20 cellular contexts compared by ENCODE assay signal in the genomic region with DNA sequence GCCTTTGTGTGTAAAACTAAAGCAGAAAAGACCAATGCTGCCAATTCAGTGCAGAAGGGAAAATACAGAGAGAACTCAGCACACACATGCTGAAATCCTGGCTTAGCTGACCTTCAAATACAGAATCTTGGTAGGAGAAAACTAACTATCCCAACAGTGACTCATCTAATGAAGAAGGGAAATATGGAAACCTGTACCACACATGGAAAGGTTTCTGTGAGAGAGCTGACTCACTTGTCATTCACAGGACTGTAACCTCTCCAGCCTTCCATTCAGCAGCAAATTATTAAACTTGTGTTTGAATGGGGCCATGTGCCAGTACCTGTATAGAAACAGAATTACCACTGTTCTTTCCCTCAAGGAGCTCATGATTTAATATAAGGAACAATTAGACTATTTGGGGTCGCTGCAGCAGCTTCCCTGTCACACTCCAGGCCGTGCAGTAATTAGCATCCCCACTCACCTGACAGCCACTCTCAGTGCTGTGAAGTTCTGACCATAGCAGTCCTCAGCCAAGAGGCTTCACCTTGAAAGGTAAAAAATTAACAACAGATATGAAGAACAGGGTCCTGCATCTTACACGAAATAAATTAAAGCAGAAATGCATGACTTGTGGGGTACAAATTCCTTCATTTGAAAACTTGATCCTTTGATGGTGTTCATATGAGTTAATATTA. TPM values are rescaled to one million over a fixed set of nuclear protein-coding genes. Genes with fewer than 3 reads are reported as not detected.
DNase-seq lines count a peak whose midpoint lies in the region; ATAC-seq, FAIRE-seq and TF ChIP-seq lines count a peak whose summit lies in the region.
"Had no signal": no experiment of that assay in that cellular context is flagged by ENCODE, and none has a peak within 500 bp of the region (broad histone marks: within the 10 kb centered on the region; RNA-seq: fewer than 3 reads in every experiment).

No MANE protein-coding gene starts in this region.

- CTCF ChIA-PET in CD8-positive, alpha-beta T cell (lab: Charles Lee): no interaction called here

- intact Hi-C loops in CD8-positive, alpha-beta T cell (cut with DNase I, micrococcal nuclease): no loop called here

- FAIRE-seq in astrocyte (lab: Jason Lieb, UNC) (no peak), GM12892 (lab: Jason Lieb, UNC) (no peak)
- FAIRE-seq: K562 had no signal

- H3K27me3 Mint-ChIP-seq in astrocyte (ENCODE audit: low read depth, unreplicated experiment): no peaks in the 10 kb centered on the region
- H3K27me3 Mint-ChIP-seq in CD8-positive, alpha-beta T cell (ENCODE audit: low read depth): no peaks in the 10 kb centered on the region
- H3K27me3 Mint-ChIP-seq: activated naive CD4-positive, alpha-beta T cell treated with anti-CD3 and anti-CD28 coated beads, Interleukin-2, amount 10 ng/mL, durations not matched to agents 7 days and 5 days; stimulated activated naive CD8-positive, alpha-beta T cell treated with anti-CD3 and anti-CD28 coated beads, Interleukin-15, amount 100 ng/mL, for 72 hours had no signal

- H2AFZ ChIP-seq in ACC112 (ENCODE audit: low read length, unreplicated experiment): peak overlapping the region; percentile 69
- no peak overlapping the region for H2AFZ ChIP-seq in astrocyte (ENCODE audit: low read depth, low read length)
- H2AFZ ChIP-seq: GM23338, PC-9 had no signal

- H3K9me3 ChIP-seq in astrocyte (ENCODE audit: insufficient read depth, low read depth, low read length): no peaks in the 10 kb centered on the region
- H3K9me3 ChIP-seq in CD8-positive, alpha-beta T cell (ENCODE audit: low read length): no peaks in the 10 kb centered on the region
- H3K9me3 ChIP-seq: lower lobe of right lung had no signal

- POLR2A ChIA-PET in CD8-positive, alpha-beta T cell (lab: Charles Lee): no interaction called here

- H3K4me2 ChIP-seq in astrocyte (ENCODE audit: low read length): no peak overlapping the region
- H3K4me2 ChIP-seq: GM23338, PC-9 had no signal

- no peaks in the 10 kb centered on the region for H4K20me1 ChIP-seq in astrocyte (ENCODE audit: insufficient read depth, low read length)

- peak; percentile 5 for DNase-seq in HT-29 (ENCODE audit: low spot score)
- DNase-seq in astrocyte (ENCODE audit: low read depth): peak; percentile 67
- DNase-seq in glomerular visceral epithelial cell (ENCODE audit: extremely low spot score): peak; percentile 48
- DNase-seq in NCI-H524 treated with DMSO at 0.1 percent for 48 hours (lab: John Stamatoyannopoulos, UW): no peak
- DNase-seq in CD8-positive, alpha-beta T cell: no peak
- DNase-seq in GM12892 (ENCODE audit: insufficient read length): no peak
- DNase-seq in activated CD4-positive, alpha-beta T cell treated with anti-CD3 and anti-CD28 coated beads for 48 hours: no peak
- DNase-seq: activated CD4-positive, CD25-positive, alpha-beta regulatory T cell; activated naive CD4-positive, alpha-beta T cell treated with anti-CD3 and anti-CD28 coated beads, Interleukin-2, amount 10 ng/mL, durations not matched to agents 7 days and 5 days; Calu3; cerebellar nuclear complex; lower lobe of right lung; NCI-H1436; nephron progenitor cell; PC-9; stimulated activated naive CD8-positive, alpha-beta T cell treated with anti-CD3 and anti-CD28 coated beads, Interleukin-15, amount 100 ng/mL, for 72 hours had no signal

- ATAC-seq in CD8-positive, alpha-beta T cell: no peak
- ATAC-seq: GM23338; K562; lower lobe of right lung; stimulated activated naive CD8-positive, alpha-beta T cell treated with anti-CD3 and anti-CD28 coated beads, Interleukin-15, amount 100 ng/mL, for 72 hours had no signal

- no peak overlapping the region for H3K4me3 Mint-ChIP-seq in astrocyte (ENCODE audit: unreplicated experiment)
- no peak overlapping the region for H3K4me3 Mint-ChIP-seq in CD8-positive, alpha-beta T cell
- H3K4me3 Mint-ChIP-seq: activated naive CD4-positive, alpha-beta T cell treated with anti-CD3 and anti-CD28 coated beads, Interleukin-2, amount 10 ng/mL, durations not matched to agents 7 days and 5 days; GM23338; nephron progenitor cell; stimulated activated naive CD8-positive, alpha-beta T cell treated with anti-CD3 and anti-CD28 coated beads, Interleukin-15, amount 100 ng/mL, for 72 hours had no signal

- peaks cover 8% of the 10 kb centered on the region for H3K4me1 Mint-ChIP-seq in astrocyte (ENCODE audit: low read depth, unreplicated experiment)
- H3K4me1 Mint-ChIP-seq in CD8-positive, alpha-beta T cell (ENCODE audit: low read depth): no peaks in the 10 kb centered on the region
- H3K4me1 Mint-ChIP-seq: activated naive CD4-positive, alpha-beta T cell treated with anti-CD3 and anti-CD28 coated beads, Interleukin-2, amount 10 ng/mL, durations not matched to agents 7 days and 5 days; nephron progenitor cell; stimulated activated naive CD8-positive, alpha-beta T cell treated with anti-CD3 and anti-CD28 coated beads, Interleukin-15, amount 100 ng/mL, for 72 hours had no signal

- no peaks in the 10 kb centered on the region for H3K79me2 ChIP-seq in ACC112 (ENCODE audit: control insufficient read depth, insufficient read depth, low read length, unreplicated experiment)
- no peaks in the 10 kb centered on the region for H3K79me2 ChIP-seq in astrocyte (ENCODE audit: insufficient read depth, low read length)

- TF ChIP-seq POLR2A in GM12892 (IDR thresholded peaks at IDR 0.05; ENCODE audit: low read depth, low read length): no peak

- H3K36me3 ChIP-seq in ACC112 (ENCODE audit: insufficient read depth, low read length): no peaks in the 10 kb centered on the region
- H3K36me3 ChIP-seq in astrocyte (ENCODE audit: insufficient read depth, low read length): no peaks in the 10 kb centered on the region
- no peaks in the 10 kb centered on the region for H3K36me3 ChIP-seq in CD8-positive, alpha-beta T cell (ENCODE audit: insufficient read depth, low read length)
- H3K36me3 ChIP-seq: lower lobe of right lung had no signal

- H3K9me3 Mint-ChIP-seq in astrocyte (ENCODE audit: unreplicated experiment): no peaks in the 10 kb centered on the region
- H3K9me3 Mint-ChIP-seq in CD8-positive, alpha-beta T cell: no peaks in the 10 kb centered on the region
- H3K9me3 Mint-ChIP-seq: activated naive CD4-positive, alpha-beta T cell treated with anti-CD3 and anti-CD28 coated beads, Interleukin-2, amount 10 ng/mL, durations not matched to agents 7 days and 5 days; GM23338; nephron progenitor cell; stimulated activated naive CD8-positive, alpha-beta T cell treated with anti-CD3 and anti-CD28 coated beads, Interleukin-15, amount 100 ng/mL, for 72 hours had no signal

- no peaks in the 10 kb centered on the region for H3K36me3 Mint-ChIP-seq in astrocyte (ENCODE audit: low read depth, unreplicated experiment)
- no peaks in the 10 kb centered on the region for H3K36me3 Mint-ChIP-seq in CD8-positive, alpha-beta T cell
- H3K36me3 Mint-ChIP-seq: activated naive CD4-positive, alpha-beta T cell treated with anti-CD3 and anti-CD28 coated beads, Interleukin-2, amount 10 ng/mL, durations not matched to agents 7 days and 5 days had no signal

- no peak overlapping the region for H3K27ac Mint-ChIP-seq in astrocyte (ENCODE audit: unreplicated experiment)
- H3K27ac Mint-ChIP-seq in CD8-positive, alpha-beta T cell: no peak overlapping the region
- H3K27ac Mint-ChIP-seq: activated naive CD4-positive, alpha-beta T cell treated with anti-CD3 and anti-CD28 coated beads, Interleukin-2, amount 10 ng/mL, durations not matched to agents 7 days and 5 days; GM23338; nephron progenitor cell; stimulated activated naive CD8-positive, alpha-beta T cell treated with anti-CD3 and anti-CD28 coated beads, Interleukin-15, amount 100 ng/mL, for 72 hours had no signal

- H3K27ac ChIP-seq in ACC112 (ENCODE audit: low read depth, low read length): no peak overlapping the region
- no peak overlapping the region for H3K27ac ChIP-seq in astrocyte (ENCODE audit: low read depth, low read length)
- no peak overlapping the region for H3K27ac ChIP-seq in CD8-positive, alpha-beta T cell (ENCODE audit: low read depth, low read length)
- H3K27ac ChIP-seq: epithelial cell of prostate, lower lobe of right lung, PC-9 had no signal

- no peak overlapping the region for H3K9ac ChIP-seq in astrocyte (ENCODE audit: low read length)

- H3K4me3 ChIP-seq in ACC112 (ENCODE audit: low read depth, low read length) (no peak overlapping the region), astrocyte (ENCODE audit: insufficient read depth, low read depth, low read length) (no peak overlapping the region)
- no peak overlapping the region for H3K4me3 ChIP-seq in CD8-positive, alpha-beta T cell (ENCODE audit: low read depth, low read length)
- H3K4me3 ChIP-seq: GM23338, K562, lower lobe of right lung, PC-9 had no signal

- H3K4me1 ChIP-seq in ACC112 (ENCODE audit: control insufficient read depth, insufficient read depth, low read length, unreplicated experiment) (peaks cover 9% of the 10 kb centered on the region), astrocyte (ENCODE audit: insufficient read depth, low read length) (peaks cover 7% of the 10 kb centered on the region)
- no peaks in the 10 kb centered on the region for H3K4me1 ChIP-seq in CD8-positive, alpha-beta T cell (ENCODE audit: insufficient read depth, low read length)
- H3K4me1 ChIP-seq: lower lobe of right lung had no signal

- H3K27me3 ChIP-seq in ACC112 (ENCODE audit: insufficient read depth, low read length): no peaks in the 10 kb centered on the region
- H3K27me3 ChIP-seq in astrocyte (ENCODE audit: insufficient read depth, low read length): no peaks in the 10 kb centered on the region
- no peaks in the 10 kb centered on the region for H3K27me3 ChIP-seq in CD8-positive, alpha-beta T cell (ENCODE audit: insufficient read depth, low read length)

- TF ChIP-seq CTCF in astrocyte (IDR thresholded peaks at IDR 0.05; ENCODE audit: insufficient read depth, low read depth, low read length): no peak
- no peak for TF ChIP-seq CTCF in CD8-positive, alpha-beta T cell (IDR thresholded peaks at IDR 0.05)

RNA-seq across cellular contexts. Expression of gene MSANTD4, which starts 53.9 kb away (rescaled TPM):
- total RNA-seq in HT-29 (2014; rRNA removed; shearing (Covaris generic)): 5.9 and 7.3 TPM in 2 replicates
- 19.8 and 24.5 TPM in 2 replicates for total RNA-seq in astrocyte
- 1 to 10 TPM; 4.9 to 5.5 TPM for total RNA-seq in CD8-positive, alpha-beta T cell
- polyA plus RNA-seq in GM12892 (2012; ENCODE audit: missing spikeins): 13.5 TPM

Comparison
In these comparisons a context has a peak if more than half of its experiments do, and no peak if none do; other contexts are left out.
1. DNase-seq: peak in HT-29 (single experiment), astrocyte (single experiment) and glomerular visceral epithelial cell (single experiment); none in NCI-H524 treated with DMSO at 0.1 percent for 48 hours (single experiment), CD8-positive, alpha-beta T cell (0 of 7), GM12892 (single experiment) and activated CD4-positive, alpha-beta T cell treated with anti-CD3 and anti-CD28 coated beads for 48 hours (single experiment).